23 cellular contexts compared by ENCODE assay signal in genomic region chr17:17060930-17061329, GRCh38. TPM values are rescaled to one million over a fixed set of nuclear protein-coding genes. Genes with fewer than 3 reads are reported as not detected.
DNase-seq lines count a peak whose midpoint lies in the region; ATAC-seq, FAIRE-seq and TF ChIP-seq lines count a peak whose summit lies in the region.
"Had no signal": no experiment of that assay in that cellular context is flagged by ENCODE, and none has a peak within 500 bp of the region (broad histone marks: within the 10 kb centered on the region; RNA-seq: fewer than 3 reads in every experiment).

No MANE protein-coding gene starts in this region.

- DNase-seq in left cardiac atrium (peak; percentile 9), heart right ventricle (no peak), upper lobe of right lung (peak; percentile 37), frontal cortex (ENCODE audit: low spot score in 2 of 2) (no peak), HuH-7 (ENCODE audit: low spot score) (no peak)
- DNase-seq in effector memory CD8-positive, alpha-beta T cell: no peak
- DNase-seq in natural killer cell treated with Interleukin-12 subunit alpha and Interleukin-12 subunit beta and Interleukin-15 and Interleukin-18, amount 100 ng/mL, for 72 hours (ENCODE audit: low spot score): peak; percentile 28
- DNase-seq in T-helper 2 cell treated with Interferon-gamma antibody and Interleukin-4, amounts not matched to agents 5 μg/mL and 100 μg/mL, for 36 hours (ENCODE audit: low spot score): no peak
- DNase-seq: ACHN; activated CD4-positive, alpha-beta T cell treated with anti-CD3 and anti-CD28 coated beads, Interleukin-2, amount 50 U/mL, for 1 hour; activated gamma-delta T cell treated with Interleukin-2 at 50 U/mL for 16 hours; anterior cingulate cortex; caudate nucleus; DMS79; Kasumi-1; NCI-H1092; NCI-H1930; NCI-H345; PC-3; SJCRH30; T-helper 1 cell had no signal

- ATAC-seq in left cardiac atrium (no peak), heart right ventricle (no peak), upper lobe of right lung (no peak)
- ATAC-seq in effector memory CD8-positive, alpha-beta T cell (replicated peaks): no peak
- ATAC-seq in natural killer cell treated with Interleukin-12 subunit alpha and Interleukin-12 subunit beta and Interleukin-15 and Interleukin-18, amount 100 ng/mL, for 72 hours: no peak
- ATAC-seq: mucosa of descending colon, PC-3 had no signal

- H3K36me3 ChIP-seq in heart right ventricle: peaks cover 0 to 39% (median 3%) of the 10 kb centered on the region in 9 donors
- H3K36me3 ChIP-seq in upper lobe of right lung: peaks cover 11% of the 10 kb centered on the region

- H3K36me3 Mint-ChIP-seq in effector memory CD8-positive, alpha-beta T cell (ENCODE audit: insufficient read depth): peaks cover 12% of the 10 kb centered on the region
- no peaks in the 10 kb centered on the region for H3K36me3 Mint-ChIP-seq in natural killer cell treated with Interleukin-12 subunit alpha and Interleukin-12 subunit beta and Interleukin-15 and Interleukin-18, amount 100 ng/mL, for 72 hours
- peaks cover 2% of the 10 kb centered on the region for H3K36me3 Mint-ChIP-seq in T-helper 2 cell treated with Interferon-gamma antibody and Interleukin-4, amounts not matched to agents 5 μg/mL and 100 μg/mL, for 36 hours (ENCODE audit: low read depth)

- FAIRE-seq in frontal cortex (lab: Jason Lieb, UNC): no peak
- FAIRE-seq: GM12891 had no signal

- H3K27me3 Mint-ChIP-seq in effector memory CD8-positive, alpha-beta T cell: no peaks in the 10 kb centered on the region
- H3K27me3 Mint-ChIP-seq in natural killer cell treated with Interleukin-12 subunit alpha and Interleukin-12 subunit beta and Interleukin-15 and Interleukin-18, amount 100 ng/mL, for 72 hours: no peaks in the 10 kb centered on the region
- H3K27me3 Mint-ChIP-seq in T-helper 2 cell treated with Interferon-gamma antibody and Interleukin-4, amounts not matched to agents 5 μg/mL and 100 μg/mL, for 36 hours (ENCODE audit: low read depth): no peaks in the 10 kb centered on the region

- WGBS in heart right ventricle, 2 donors: 77 to 79% methylated on average over 5 of the region's 5 CpGs

- TF ChIP-seq CTCF in heart right ventricle (IDR thresholded peaks at IDR 0.05) (no peak), upper lobe of right lung (IDR thresholded peaks at IDR 0.05) (no peak)

- no peaks in the 10 kb centered on the region for H3K9me3 Mint-ChIP-seq in effector memory CD8-positive, alpha-beta T cell
- H3K9me3 Mint-ChIP-seq in natural killer cell treated with Interleukin-12 subunit alpha and Interleukin-12 subunit beta and Interleukin-15 and Interleukin-18, amount 100 ng/mL, for 72 hours: no peaks in the 10 kb centered on the region
- no peaks in the 10 kb centered on the region for H3K9me3 Mint-ChIP-seq in T-helper 2 cell treated with Interferon-gamma antibody and Interleukin-4, amounts not matched to agents 5 μg/mL and 100 μg/mL, for 36 hours

- peaks cover 48 to 62% of the 10 kb centered on the region in 2 donors for H3K4me1 Mint-ChIP-seq in effector memory CD8-positive, alpha-beta T cell (ENCODE audit: low read depth in 2 of 2)
- peaks cover 38 to 44% of the 10 kb centered on the region in 2 donors for H3K4me1 Mint-ChIP-seq in natural killer cell treated with Interleukin-12 subunit alpha and Interleukin-12 subunit beta and Interleukin-15 and Interleukin-18, amount 100 ng/mL, for 72 hours (ENCODE audit: low read depth in 2 of 2)
- H3K4me1 Mint-ChIP-seq in T-helper 2 cell treated with Interferon-gamma antibody and Interleukin-4, amounts not matched to agents 5 μg/mL and 100 μg/mL, for 36 hours (ENCODE audit: low read depth): peaks cover 9% of the 10 kb centered on the region

- H3K9me3 ChIP-seq in heart right ventricle: no peaks in the 10 kb centered on the region
- H3K9me3 ChIP-seq in upper lobe of right lung: no peaks in the 10 kb centered on the region
- H3K9me3 ChIP-seq: mucosa of descending colon, SJCRH30 had no signal

- no peaks in the 10 kb centered on the region for H3K27me3 ChIP-seq in heart right ventricle
- no peaks in the 10 kb centered on the region for H3K27me3 ChIP-seq in upper lobe of right lung
- H3K27me3 ChIP-seq: SJCRH30 had no signal

- H3K27ac Mint-ChIP-seq in effector memory CD8-positive, alpha-beta T cell: peak overlapping the region; percentile 73 to 79
- no peak overlapping the region for H3K27ac Mint-ChIP-seq in natural killer cell treated with Interleukin-12 subunit alpha and Interleukin-12 subunit beta and Interleukin-15 and Interleukin-18, amount 100 ng/mL, for 72 hours
- H3K27ac Mint-ChIP-seq in T-helper 2 cell treated with Interferon-gamma antibody and Interleukin-4, amounts not matched to agents 5 μg/mL and 100 μg/mL, for 36 hours: no peak overlapping the region

- H3K4me3 ChIP-seq in heart right ventricle: no peak overlapping the region
- no peak overlapping the region for H3K4me3 ChIP-seq in upper lobe of right lung
- H3K4me3 ChIP-seq: mucosa of descending colon, SJCRH30 had no signal

- intact Hi-C loops in left cardiac atrium (cut with DNase I) (no loop called here), heart right ventricle (cut with DNase I) (no loop called here), upper lobe of right lung (cut with DNase I) (no loop called here)

- H3K27ac ChIP-seq in heart right ventricle: peak overlapping the region in 2 of 10 donors; percentile 12 to 36
- no peak overlapping the region for H3K27ac ChIP-seq in upper lobe of right lung
- H3K27ac ChIP-seq: SJCRH30 had no signal

- H3K4me3 Mint-ChIP-seq in effector memory CD8-positive, alpha-beta T cell: no peak overlapping the region
- no peak overlapping the region for H3K4me3 Mint-ChIP-seq in natural killer cell treated with Interleukin-12 subunit alpha and Interleukin-12 subunit beta and Interleukin-15 and Interleukin-18, amount 100 ng/mL, for 72 hours
- H3K4me3 Mint-ChIP-seq in T-helper 2 cell treated with Interferon-gamma antibody and Interleukin-4, amounts not matched to agents 5 μg/mL and 100 μg/mL, for 36 hours: no peak overlapping the region

- H3K4me1 ChIP-seq in heart right ventricle (peaks cover 48 to 100% (median 92%) of the 10 kb centered on the region in 9 donors), upper lobe of right lung (peaks cover 48% of the 10 kb centered on the region)

RNA-seq across cellular contexts. Expression of gene MPRIP, which starts 18.7 kb away (rescaled TPM):
- total RNA-seq in left cardiac atrium (100 to 1,000 TPM; 247 to 329 TPM), heart right ventricle (100 to 1,000 TPM; 252 to 409 (median 329) TPM), upper lobe of right lung (333 TPM), frontal cortex (131 TPM)
- 100 to 1,000 TPM; 225 to 329 TPM for polyA plus RNA-seq in heart right ventricle
- total RNA-seq in natural killer cell treated with Interleukin-12 subunit alpha and Interleukin-12 subunit beta and Interleukin-15 and Interleukin-18, amount 100 ng/mL, for 72 hours: 100 to 1,000 TPM; 158 to 216 TPM

Comparison
In these comparisons a context has a peak if more than half of its experiments do, and no peak if none do; other contexts are left out.
1. DNase-seq: peak in left cardiac atrium (single experiment), natural killer cell treated with Interleukin-12 subunit alpha and Interleukin-12 subunit beta and Interleukin-15 and Interleukin-18, amount 100 ng/mL, for 72 hours (single experiment) and upper lobe of right lung (single experiment); none in heart right ventricle (0 of 2), effector memory CD8-positive, alpha-beta T cell (0 of 3), frontal cortex (0 of 2), HuH-7 (single experiment) and T-helper 2 cell treated with Interferon-gamma antibody and Interleukin-4, amounts not matched to agents 5 μg/mL and 100 μg/mL, for 36 hours (single experiment).
2. H3K27ac Mint-ChIP-seq: peak in effector memory CD8-positive, alpha-beta T cell (2 of 2); none in natural killer cell treated with Interleukin-12 subunit alpha and Interleukin-12 subunit beta and Interleukin-15 and Interleukin-18, amount 100 ng/mL, for 72 hours (0 of 2) and T-helper 2 cell treated with Interferon-gamma antibody and Interleukin-4, amounts not matched to agents 5 μg/mL and 100 μg/mL, for 36 hours (single experiment).